Comparison of ENCODE assay signal across 12 cellular contexts in genomic region chrX:118724775-118725174, GRCh38. TPM values are rescaled to one million over a fixed set of nuclear protein-coding genes. Genes with fewer than 3 reads are reported as not detected.
DNase-seq lines count a peak whose midpoint lies in the region; ATAC-seq and TF ChIP-seq lines count a peak whose summit lies in the region.
"Had no signal": no experiment of that assay in that cellular context is flagged by ENCODE, and none has a peak within 500 bp of the region (broad histone marks: within the 10 kb centered on the region; RNA-seq: fewer than 3 reads in every experiment).

No MANE protein-coding gene starts in this region.

- H3K4me3 ChIP-seq in colonic mucosa = no peak overlapping the region

- H3K27ac ChIP-seq in colonic mucosa = peak overlapping the region; percentile 50
- H3K27ac ChIP-seq: C4-2B had no signal

- TF ChIP-seq CTCF in colonic mucosa (IDR thresholded peaks at IDR 0.05) = no peak

- H3K9me3 ChIP-seq in colonic mucosa = no peaks in the 10 kb centered on the region

- no peak overlapping the region for H3K9ac ChIP-seq in colonic mucosa (ENCODE audit: low read depth in 2 of 2, low read length in 2 of 2)

- no peaks in the 10 kb centered on the region for H3K4me1 ChIP-seq in colonic mucosa

- H3K36me3 Mint-ChIP-seq in naive B cell = no peaks in the 10 kb centered on the region

- no peaks in the 10 kb centered on the region for H3K27me3 ChIP-seq in colonic mucosa

- peak overlapping the region in 5 of 6 donors; percentile 84 to 96 (median 94) for H3K27ac Mint-ChIP-seq in naive B cell
- H3K27ac Mint-ChIP-seq: activated T-helper 1 cell treated with anti-CD3 and anti-CD28 coated beads, Interleukin-12 subunit alpha, Interleukin-12 subunit beta, Interleukin-2, Interleukin-4 antibody, amounts not matched to agents 30 ng/mL and 10 ng/mL and 1 ng/mL, durations not matched to agents 14 hours and 24 hours and 36 hours had no signal

- no peaks in the 10 kb centered on the region for H3K36me3 ChIP-seq in colonic mucosa

- peak overlapping the region in 6 of 8 donors; percentile 58 to 90 (median 74) for H3K4me3 Mint-ChIP-seq in naive B cell
- H3K4me3 Mint-ChIP-seq: activated T-helper 1 cell treated with anti-CD3 and anti-CD28 coated beads, Interleukin-12 subunit alpha, Interleukin-12 subunit beta, Interleukin-2, Interleukin-4 antibody, amounts not matched to agents 30 ng/mL and 10 ng/mL and 1 ng/mL, durations not matched to agents 14 hours and 24 hours and 36 hours had no signal

- DNase-seq in COLO829 (ENCODE audit: low spot score) (peak; percentile 75), NOMO-1 treated with dmso at 0.1 percent for 144 hours (lab: John Stamatoyannopoulos, UW; ENCODE audit: unreplicated experiment) (peak; percentile 33), colonic mucosa (peak; percentile 22), naive B cell (no peak), ureter (ENCODE audit: low spot score) (no peak), AG20443 (ENCODE audit: low spot score) (no peak)
- DNase-seq in stimulated activated CD4-positive, alpha-beta T cell treated with anti-CD3 and anti-CD28 coated beads, Interleukin-4, amount 100 ng/mL, for 24 hours = no peak
- DNase-seq: cerebellar nuclear complex, NCI-H1694 treated with DMSO at 0.1 percent for 48 hours had no signal

- ATAC-seq in naive B cell (ENCODE audit: low read depth in 2 of 2) (no peak), GM21367 (IDR thresholded peaks at IDR 0.05; ENCODE audit: unreplicated experiment) (no peak)

- H3K4me1 Mint-ChIP-seq in naive B cell = peaks cover 48 to 78% (median 70%) of the 10 kb centered on the region in 3 donors

- intact Hi-C loops in colonic mucosa (cut with DNase I) = no loop called here

- H3K27me3 Mint-ChIP-seq in naive B cell = no peaks in the 10 kb centered on the region

- peaks cover 0 to 5% (median 0%) of the 10 kb centered on the region in 7 donors for H3K9me3 Mint-ChIP-seq in naive B cell
- H3K9me3 Mint-ChIP-seq: activated T-helper 1 cell treated with anti-CD3 and anti-CD28 coated beads, Interleukin-12 subunit alpha, Interleukin-12 subunit beta, Interleukin-2, Interleukin-4 antibody, amounts not matched to agents 30 ng/mL and 10 ng/mL and 1 ng/mL, durations not matched to agents 14 hours and 24 hours and 36 hours had no signal

RNA-seq across cellular contexts. Expression of gene IL13RA1, which starts 2.6 kb away (rescaled TPM):
- total RNA-seq in colonic mucosa = 100 to 1,000 TPM in 1 of 2 donors, 10 to 100 TPM in 1; 52.8 to 119 TPM
- polyA plus RNA-seq in naive B cell (ENCODE audit: low read depth in 6 of 6) = 100 to 1,000 TPM in 1 of 6 donors, 10 to 100 TPM in 5; 28.9 to 109 (median 41.7) TPM
- 56.0 TPM for total RNA-seq in ureter

Comparison
In these comparisons a context has a peak if more than half of its experiments do, and no peak if none do; other contexts are left out.
1. DNase-seq: peak in COLO829 (single experiment), NOMO-1 treated with dmso at 0.1 percent for 144 hours (single experiment) and colonic mucosa (single experiment); none in naive B cell (single experiment), ureter (single experiment), AG20443 (single experiment) and stimulated activated CD4-positive, alpha-beta T cell treated with anti-CD3 and anti-CD28 coated beads, Interleukin-4, amount 100 ng/mL, for 24 hours (single experiment).